In genomic region chr9:109110326-109111014, GRCh38 we compare ENCODE assay signal across 9 cellular contexts. TPM values are rescaled to one million over a fixed set of nuclear protein-coding genes. Genes with fewer than 3 reads are reported as not detected.
DNase-seq lines count a peak whose midpoint lies in the region; ATAC-seq and TF ChIP-seq lines count a peak whose summit lies in the region.
"Had no signal": no experiment of that assay in that cellular context is flagged by ENCODE, and none has a peak within 500 bp of the region (broad histone marks: within the 10 kb centered on the region; RNA-seq: fewer than 3 reads in every experiment).

No MANE protein-coding gene starts in this region.

- no peak for TF ChIP-seq RAD21 in HCT116 (IDR thresholded peaks at IDR 0.05; ENCODE audit: low read depth)

- CTCF ChIA-PET in HCT116 (lab: Charles Lee), result interaction anchor here (0.7 to 0.9 kb wide), 2 partner anchors 73 to 156 kb away, joined by 3 to 4 read pairs; no protein-coding TSS in a partner anchor
- CTCF ChIA-PET in PC-9 (lab: Charles Lee), result interaction anchor here (0.6 to 0.7 kb wide), 2 partner anchors 67 to 73 kb away, joined by 3 read pairs; no protein-coding TSS in a partner anchor

- BruUV-seq in HCT116 (replicated peaks; lab: Mats Ljungman, UMichigan) (no TSS peak), PC-9 (replicated peaks; lab: Mats Ljungman, UMichigan) (no TSS peak)

- ATAC-seq in HCT116 (peak; percentile 51), esophagus mucosa (peak; percentile 66), GM19397 (IDR thresholded peaks at IDR 0.05; ENCODE audit: unreplicated experiment) (no peak)

- H3K27me3 ChIP-seq in HCT116 (ENCODE audit: insufficient read depth, low read length) (no peaks in the 10 kb centered on the region), PC-9 (ENCODE audit: insufficient read depth, low read depth) (no peaks in the 10 kb centered on the region), sigmoid colon (no peaks in the 10 kb centered on the region), Peyer's patch (no peaks in the 10 kb centered on the region)

- TF ChIP-seq EP300 in sigmoid colon (IDR thresholded peaks at IDR 0.05), result no peak

- H3K4me1 ChIP-seq in HCT116 (ENCODE audit: control insufficient read depth in 1 of 2, insufficient read depth in 2 of 2, low read length in 2 of 2), result peaks cover 45 to 68% of the 10 kb centered on the region in 2 experiments
- H3K4me1 ChIP-seq in PC-9 (replicated peaks; ENCODE audit: insufficient read depth), result peaks cover 78% of the 10 kb centered on the region
- peaks cover 0 to 98% (median 85%) of the 10 kb centered on the region in 4 donors for H3K4me1 ChIP-seq in sigmoid colon
- H3K4me1 ChIP-seq in Peyer's patch, result peaks cover 0 to 75% (median 7%) of the 10 kb centered on the region in 4 donors

- H3K4me3 ChIP-seq in HCT116 (replicated peaks in 1 of 2; ENCODE audit: low read depth in 1 of 2, low read length in 2 of 2), result peak overlapping the region in 1 of 2 experiments; percentile 32; a peak in 3 of 4 replicates
- H3K4me3 ChIP-seq in PC-9, result 0 out of 2 replicates have a peak overlapping the region, but pooled peaks have one; percentile 15
- H3K4me3 ChIP-seq in sigmoid colon, result no peak overlapping the region
- no peak overlapping the region for H3K4me3 ChIP-seq in Peyer's patch

- intact Hi-C loops in HCT116 (cut with micrococcal nuclease), result no loop called here
- intact Hi-C loops in PC-9 (cut with micrococcal nuclease; ENCODE audit: unreplicated experiment), result no loop called here
- intact Hi-C loops in sigmoid colon (cut with DNase I), result no loop called here

- H3K36me3 ChIP-seq in HCT116 (ENCODE audit: control insufficient read depth in 1 of 2, insufficient read depth in 2 of 2, low read length in 2 of 2) (no peaks in the 10 kb centered on the region), PC-9 (ENCODE audit: low read depth) (peaks cover 9% of the 10 kb centered on the region; the same call in 1 of the 2 replicates), sigmoid colon (peaks cover 0 to 3% (median 0%) of the 10 kb centered on the region in 4 donors), Peyer's patch (peaks cover 0 to 5% (median 0%) of the 10 kb centered on the region in 3 donors)

- peak overlapping the region; percentile 42 for H3K9ac ChIP-seq in HCT116 (ENCODE audit: low read length)

- POLR2A ChIA-PET in HCT116 (lab: Charles Lee) (no interaction called here), PC-9 (lab: Charles Lee; ENCODE audit: unreplicated experiment) (no interaction called here)

- H3K9me2 ChIP-seq in HCT116 (ENCODE audit: insufficient read depth) (no peaks in the 10 kb centered on the region), PC-9 (ENCODE audit: insufficient read depth) (no peaks in the 10 kb centered on the region)

- H2AFZ ChIP-seq in HCT116 (ENCODE audit: low read depth, low read length, poor library complexity, severe bottlenecking) (no peak overlapping the region), PC-9 (no peak overlapping the region)

- DNase-seq in GM13976 (ENCODE audit: low spot score) (peak; percentile 40), HCT116 (ENCODE audit: low read depth, low spot score) (peak; percentile 54), PC-9 (no peak), sigmoid colon (no peak), Peyer's patch (no peak)
- DNase-seq in activated CD4-positive, alpha-beta T cell treated with anti-CD3 and anti-CD28 coated beads, Interleukin-2, amount 50 U/mL, for 1 hour, result no peak
- DNase-seq: naive B cell had no signal

- no peak for TF ChIP-seq CTCF in GM13976 (IDR thresholded peaks at IDR 0.05; ENCODE audit: borderline replicate concordance, control extremely low read depth, extremely low read depth, insufficient read depth, missing control alignments)
- no peak for TF ChIP-seq CTCF in HCT116 (IDR thresholded peaks at IDR 0.05 in 2 of 3, conservative IDR thresholded peaks at IDR 0.05 in 1 of 3; ENCODE audit: borderline replicate concordance in 1 of 3, insufficient read depth in 1 of 3, low read depth in 2 of 3, low read length in 2 of 3)
- no peak for TF ChIP-seq CTCF in PC-9 (conservative IDR thresholded peaks at IDR 0.05)
- TF ChIP-seq CTCF in sigmoid colon (IDR thresholded peaks at IDR 0.05), result no peak
- no peak for TF ChIP-seq CTCF in Peyer's patch (IDR thresholded peaks at IDR 0.05)

- H3K4me2 ChIP-seq in HCT116 (ENCODE audit: low read length), result peak overlapping the region; percentile 66
- H3K4me2 ChIP-seq in PC-9, result peak overlapping the region; percentile 25

- TF ChIP-seq POLR2A in HCT116 (IDR thresholded peaks at IDR 0.05; ENCODE audit: borderline replicate concordance, extremely low read depth, insufficient read depth, insufficient read length) (no peak), sigmoid colon (IDR thresholded peaks at IDR 0.05) (no peak), Peyer's patch (IDR thresholded peaks at IDR 0.05) (no peak)

- H3K79me2 ChIP-seq in HCT116 (ENCODE audit: insufficient read depth, low read length), result peaks cover 99% of the 10 kb centered on the region
- peaks cover 98% of the 10 kb centered on the region for H3K79me2 ChIP-seq in PC-9 (ENCODE audit: low read depth)

- H4K20me1 ChIP-seq in HCT116 (ENCODE audit: insufficient read depth) (peaks cover 15% of the 10 kb centered on the region; the same call in 1 of the 2 replicates), PC-9 (ENCODE audit: insufficient read depth) (no peaks in the 10 kb centered on the region)

- H3K9me3 ChIP-seq in HCT116 (ENCODE audit: control insufficient read depth in 1 of 2, insufficient read depth in 1 of 2, low read depth in 1 of 2, low read length in 2 of 2), result no peaks in the 10 kb centered on the region
- no peaks in the 10 kb centered on the region for H3K9me3 ChIP-seq in PC-9 (ENCODE audit: insufficient read depth, low read depth)
- no peaks in the 10 kb centered on the region for H3K9me3 ChIP-seq in sigmoid colon
- H3K9me3 ChIP-seq in Peyer's patch, result no peaks in the 10 kb centered on the region

- RAD21 ChIA-PET in HCT116 (lab: Charles Lee; ENCODE audit: low non-redundant PET in 1 of 2, low total read pairs in 2 of 2, uncharacterized antibody in 2 of 2, unreplicated experiment in 2 of 2), result no interaction called here

- H3F3A ChIP-seq in PC-9 (ENCODE audit: insufficient read depth, low read depth), result peaks cover 34% of the 10 kb centered on the region

- in situ Hi-C loops in GM13976 (cut with MboI; ENCODE audit: low sequenced_read_pairs, unreplicated experiment), result no loop called here

- 45 to 57% methylated on average over 5 of the region's 5 CpGs for WGBS in sigmoid colon, 2 donors

- H3K27ac ChIP-seq in HCT116 (ENCODE audit: low read depth, low read length), result peak overlapping the region; percentile 25; the same call in 1 of the 2 replicates
- peak overlapping the region; percentile 73 for H3K27ac ChIP-seq in PC-9
- H3K27ac ChIP-seq in sigmoid colon, result peak overlapping the region; percentile 72 to 96 (median 92)
- peak overlapping the region in 1 of 4 donors; percentile 63 for H3K27ac ChIP-seq in Peyer's patch

TF ChIP-seq in HCT116, 20 proteins besides CTCF, POLR2A, EP300 and RAD21 (continues in another document):
- TF ChIP-seq ELF1 (IDR thresholded peaks at IDR 0.05; ENCODE audit: borderline replicate concordance, low read depth) (no peak; the same call in 1 of the 2 replicates), EGR1 (IDR thresholded peaks at IDR 0.05; ENCODE audit: low read depth) (0 out of 2 replicates have a peak, but pooled peaks have one; percentile 12), MAX (IDR thresholded peaks at IDR 0.05) (0 out of 2 replicates have a peak, but pooled peaks have one; percentile 17), SP1 (IDR thresholded peaks at IDR 0.05; ENCODE audit: low read depth) (peak; percentile 36), JUND (IDR thresholded peaks at IDR 0.05) (peak; percentile 33; the same call in 1 of the 2 replicates), FOSL1 (IDR thresholded peaks at IDR 0.05; ENCODE audit: low read depth) (peak; percentile 66; the same call in 1 of the 2 replicates), REST (IDR thresholded peaks at IDR 0.05; ENCODE audit: low read depth) (no peak)

RNA-seq across cellular contexts. Expression of gene TMEM245, which starts 9.3 kb away (rescaled TPM):
- total RNA-seq in HCT116 (2021; ENCODE audit: unreplicated experiment), result 34.8 TPM
- polyA plus RNA-seq in HCT116 (2012), result 18.6 and 21.6 TPM in 2 replicates
- 58.7 and 60.3 TPM in 2 replicates for total RNA-seq in PC-9 (2021)
- total RNA-seq in esophagus mucosa, result 13.8 TPM
- total RNA-seq in sigmoid colon, result 100 to 1,000 TPM in 2 of 4 donors, 10 to 100 TPM in 2; 90.7 to 105 (median 99.5) TPM
- 10 to 100 TPM in 1 of 3 donors, 1 to 10 TPM in 2; 1.8 to 12.9 (median 4.2) TPM for polyA plus RNA-seq in sigmoid colon
- total RNA-seq in Peyer's patch, result 10 to 100 TPM; 14.0 to 78.8 (median 68.3) TPM

RNA-seq across cellular contexts. Expression of gene FRRS1L, which starts 56.6 kb away (rescaled TPM):
- total RNA-seq in HCT116 (2021; ENCODE audit: unreplicated experiment), result not detected
- polyA plus RNA-seq in HCT116 (2012), result 0.01 TPM in 1 of 2 replicates, not detected in the other
- total RNA-seq in PC-9 (2021), result not detected in 2 replicates
- not detected for total RNA-seq in esophagus mucosa
- 1 to 10 TPM; 2.3 to 4.5 (median 3.3) TPM for total RNA-seq in sigmoid colon
- under 1 TPM in 2 of 3 donors, not detected in 1; 0.23 to 0.61 TPM for polyA plus RNA-seq in sigmoid colon
- total RNA-seq in Peyer's patch, result 1 to 10 TPM in 2 of 4 donors, under 1 TPM in 2; 0.80 to 3.8 (median 1.9) TPM

Comparison
In these comparisons a context has a peak if more than half of its experiments do, and no peak if none do; other contexts are left out.
1. DNase-seq: peak in GM13976 (single experiment) and HCT116 (single experiment); none in PC-9 (0 of 2), sigmoid colon (single experiment), Peyer's patch (0 of 3) and activated CD4-positive, alpha-beta T cell treated with anti-CD3 and anti-CD28 coated beads, Interleukin-2, amount 50 U/mL, for 1 hour (single experiment).